Comparison of ENCODE assay signal across 8 cellular contexts in the genomic region with DNA sequence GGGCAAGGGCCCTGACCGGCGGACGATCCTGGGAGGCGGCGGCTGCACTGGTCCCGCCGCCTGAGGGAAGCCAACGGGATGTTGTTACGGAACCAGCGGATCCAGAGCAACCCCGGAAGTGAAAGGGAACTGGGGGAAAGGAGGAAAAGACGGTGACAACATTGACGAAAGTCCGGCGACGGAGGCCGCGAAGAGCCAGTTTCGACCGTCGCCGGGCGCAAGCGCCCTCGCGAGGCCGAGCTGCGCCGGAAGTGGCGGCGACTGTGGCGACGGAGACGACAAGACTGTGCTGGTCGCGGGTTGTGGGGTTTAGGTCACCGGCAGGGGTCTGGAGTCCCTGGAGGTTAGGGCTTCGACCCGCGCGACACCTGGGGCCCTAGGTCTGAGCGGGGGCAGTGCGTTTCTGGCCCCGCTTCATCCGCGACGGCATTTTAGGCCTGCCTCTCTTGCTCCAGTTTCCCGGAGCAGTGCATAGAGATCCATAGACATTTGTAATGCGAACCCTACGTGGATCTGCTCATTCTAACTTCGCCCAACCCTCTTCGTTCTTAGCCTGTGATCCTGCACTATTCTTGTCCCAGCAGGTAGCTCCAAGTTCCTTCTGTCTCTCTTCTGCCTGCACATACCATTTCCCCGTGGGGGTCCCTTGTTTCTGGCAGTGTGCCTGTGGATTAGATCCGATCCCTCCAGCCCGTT. TPM values are rescaled to one million over a fixed set of nuclear protein-coding genes. Genes with fewer than 3 reads are reported as not detected.
DNase-seq lines count a peak whose midpoint lies in the region; ATAC-seq and TF ChIP-seq lines count a peak whose summit lies in the region.

A gene (minus strand): TSS at position 120 of the 696 bp plus-strand sequence. CDS start 138 bp downstream, outside the sequence.

- in situ Hi-C loops in mammary epithelial cell (cut with MboI; ENCODE audit: low sequenced_read_pairs in 2 of 2), result loop anchor here in 1 of 2 donors (25.0 kb wide), 1 partner anchor 1385 kb away; a partner anchor contains a TSS

- POLR2A ChIA-PET in AG04449 (lab: Yijun Ruan, JAX), result interaction anchor here (1.6 kb wide), 1 partner anchor 10 kb away, joined by 5 read pairs; no protein-coding TSS in a partner anchor

- TF ChIP-seq CTCF in AG04449 (IDR thresholded peaks at IDR 0.05; ENCODE audit: insufficient read depth, low read length, missing control alignments) (peak; percentile 77), WERI-Rb-1 (IDR thresholded peaks at IDR 0.05; ENCODE audit: low read depth, low read length) (peak; percentile 74), mammary epithelial cell (conservative IDR thresholded peaks at IDR 0.05 in 1 of 2, IDR thresholded peaks at IDR 0.05 in 1 of 2; ENCODE audit: extremely low read depth in 1 of 2, insufficient read depth in 1 of 2, low read depth in 1 of 2, low read length in 2 of 2) (peak in 1 of 2 donors; percentile 61), spleen (IDR thresholded peaks at IDR 0.05 in 8 of 11, conservative IDR thresholded peaks at IDR 0.05 in 3 of 11) (peak in 8 of 11 experiments; percentile 45 to 73 (median 62))

- TSS peak; percentile 78 for BruUV-seq in mammary epithelial cell (replicated peaks; lab: Mats Ljungman, UMichigan)

- DNase-seq in AG04449 (ENCODE audit: low read depth, low spot score) (peak; percentile 69), NCI-H2171 (lab: John Stamatoyannopoulos, UW) (peak; percentile 56), WERI-Rb-1 (peak; percentile 90), mammary epithelial cell (peak; percentile 90), inferior parietal cortex (ENCODE audit: extremely low spot score) (peak; percentile 97), spleen (peak; percentile 97)

- CTCF ChIA-PET in AG04449 (lab: Yijun Ruan, JAX), result interaction anchor here (1.1 to 2.1 kb wide), 4 partner anchors 12 to 29 kb away, joined by 4 to 22 read pairs (median 6); no protein-coding TSS in a partner anchor
- CTCF ChIA-PET in mammary epithelial cell (lab: Charles Lee; ENCODE audit: low non-redundant PET), result interaction anchor here (0.7 kb wide), 1 partner anchor 27 kb away, joined by 3 read pairs; no protein-coding TSS in a partner anchor

- H3K9me3 ChIP-seq in WERI-Rb-1 (ENCODE audit: severe bottlenecking) (no peaks in the 10 kb centered on the region), mammary epithelial cell (replicated peaks; ENCODE audit: insufficient read depth, low read length) (no peaks in the 10 kb centered on the region), spleen (no peaks in the 10 kb centered on the region)

- peak within 1 kb of the TSS; percentile 93 for H2AFZ ChIP-seq in mammary epithelial cell (ENCODE audit: low read depth, low read length)

- peak within 1 kb of the TSS; percentile 88 for H3K4me3 ChIP-seq in AG04449 (ENCODE audit: low read depth, low read length)
- peak within 1 kb of the TSS; percentile 91 for H3K4me3 ChIP-seq in WERI-Rb-1 (ENCODE audit: low read depth, low read length)
- H3K4me3 ChIP-seq in mammary epithelial cell (replicated peaks in 1 of 3; ENCODE audit: insufficient read depth in 1 of 3, low read depth in 2 of 3, low read length in 3 of 3), result peak within 1 kb of the TSS; percentile 74 to 88 (median 77)
- H3K4me3 ChIP-seq in spleen, result peak within 1 kb of the TSS; percentile 77 to 95 (median 81)

- H3K79me2 ChIP-seq in mammary epithelial cell (ENCODE audit: insufficient read depth, low read length), result peaks cover 45% of the 10 kb centered on the region

- dilution Hi-C loops in mammary epithelial cell (cut with HindIII; ENCODE audit: low sequenced_read_pairs), result no loop called here

- H3K27me3 ChIP-seq in WERI-Rb-1 (ENCODE audit: insufficient read depth, low read depth, severe bottlenecking) (no peaks in the 10 kb centered on the region), mammary epithelial cell (ENCODE audit: insufficient read depth, low read length) (no peaks in the 10 kb centered on the region), spleen (replicated peaks in 1 of 7) (no peaks in the 10 kb centered on the region)

- 0% methylated on average over 4 of the region's 55 CpGs for WGBS in mammary epithelial cell (ENCODE audit: low coverage, missing lambda C conversion rate)
- 0 to 1% (median 0%) methylated on average over 51 to 55 of the region's 55 CpGs for WGBS in spleen, 5 donors

- H3K4me2 ChIP-seq in mammary epithelial cell (ENCODE audit: insufficient read depth, low read depth, low read length), result peak within 1 kb of the TSS; percentile 73

- H3K27ac ChIP-seq in WERI-Rb-1, result peak within 1 kb of the TSS; percentile 87
- peak within 1 kb of the TSS; percentile 89 for H3K27ac ChIP-seq in mammary epithelial cell (ENCODE audit: insufficient read depth, low read depth, low read length)
- peak within 1 kb of the TSS; percentile 90 to 98 (median 94) for H3K27ac ChIP-seq in spleen

- peak in 2 of 3 donors; percentile 32 to 90 for TF ChIP-seq POLR2A in spleen (IDR thresholded peaks at IDR 0.05)

- no peaks in the 10 kb centered on the region for H4K20me1 ChIP-seq in mammary epithelial cell (ENCODE audit: insufficient read depth, low read length)

- peak within 1 kb of the TSS; percentile 92 for H3K9ac ChIP-seq in mammary epithelial cell (ENCODE audit: insufficient read depth, low read length)

- H3K36me3 ChIP-seq in WERI-Rb-1, result no peaks in the 10 kb centered on the region; the same call in 1 of the 2 replicates
- no peaks in the 10 kb centered on the region for H3K36me3 ChIP-seq in mammary epithelial cell (ENCODE audit: insufficient read depth, low read length)
- H3K36me3 ChIP-seq in spleen, result peaks cover 0 to 7% (median 0%) of the 10 kb centered on the region in 6 donors

- intact Hi-C loops in mammary epithelial cell (cut with micrococcal nuclease), result loop anchor here (10.0 kb wide), 1 partner anchor 1377 kb away; a partner anchor contains a TSS
- intact Hi-C loops in spleen (cut with DNase I; ENCODE audit: low total_unique reads), result loop anchor here (5.0 kb wide), 1 partner anchor 145 kb away; a partner anchor contains a TSS

- H3K4me1 ChIP-seq in mammary epithelial cell (ENCODE audit: insufficient read depth, low read length) (peaks cover 3% of the 10 kb centered on the region), spleen (peaks cover 19 to 54% (median 46%) of the 10 kb centered on the region in 6 donors)

- ATAC-seq in GM18867 (IDR thresholded peaks at IDR 0.05; ENCODE audit: unreplicated experiment) (peak; percentile 90), HG03103 (IDR thresholded peaks at IDR 0.05; ENCODE audit: low read depth, unreplicated experiment) (peak; percentile 85)

RNA-seq across cellular contexts. Expression of the gene that starts here (rescaled TPM):
- total RNA-seq in mammary epithelial cell, result 10 to 100 TPM; 22.5 to 38.3 TPM
- 13.4 TPM for polyA plus RNA-seq in mammary epithelial cell
- 25.3 TPM for polyA minus RNA-seq in mammary epithelial cell
- total RNA-seq in spleen, result 10 to 100 TPM; 64.5 to 83.3 (median 74.3) TPM
- polyA plus RNA-seq in spleen, result 10 to 100 TPM; 16.2 to 17.1 (median 16.3) TPM

Comparison
In these comparisons a context has a peak if more than half of its experiments do, and no peak if none do; other contexts are left out.
1. Peak in every context shown above with its lines: DNase-seq, ATAC-seq, H3K4me3 ChIP-seq and H3K27ac ChIP-seq.